In genomic region chr4:143586080-143586479, GRCh38 we compare ENCODE assay signal across 26 cellular contexts.
DNase-seq lines count a peak whose midpoint lies in the region; ATAC-seq and TF ChIP-seq lines count a peak whose summit lies in the region.
"Had no signal": no experiment of that assay in that cellular context is flagged by ENCODE, and none has a peak within 500 bp of the region (broad histone marks: within the 10 kb centered on the region; RNA-seq: fewer than 3 reads in every experiment).

No MANE protein-coding gene starts in this region.

- TF ChIP-seq CTCF in choroid plexus epithelial cell (conservative IDR thresholded peaks at IDR 0.05; ENCODE audit: low read depth, low read length) = no peak
- no peak for TF ChIP-seq CTCF in OCI-LY7 (conservative IDR thresholded peaks at IDR 0.05; ENCODE audit: low read length)

- DNase-seq in AG08396 (ENCODE audit: low spot score) (peak; percentile 23), HS-5 (ENCODE audit: low read depth) (peak; percentile 16), choroid plexus epithelial cell (ENCODE audit: low read depth) (peak; percentile 66), non-pigmented ciliary epithelial cell (ENCODE audit: low read depth) (peak; percentile 26), kidney glomerular epithelial cell (lab: John Stamatoyannopoulos, UW) (no peak), OCI-LY7 (ENCODE audit: low spot score) (no peak)
- no peak for DNase-seq in naive thymus-derived CD4-positive, alpha-beta T cell
- DNase-seq: activated CD4-positive, alpha-beta T cell treated with anti-CD3 and anti-CD28 coated beads, Interleukin-2, amount 50 U/mL, for 48 hours; activated naive CD4-positive, alpha-beta T cell treated with anti-CD3 and anti-CD28 coated beads, Interleukin-2, amount 50 U/mL, for 16 hours; effector CD8-positive, alpha-beta T cell; left cardiac atrium; NCI-H1105 treated with DMSO at 0.1 percent for 48 hours; NCI-H2107; NCI-H526; nephron progenitor cell; retina; SIG-M5; stimulated activated naive CD4-positive, alpha-beta T cell treated with Interleukin-2 at 50 U/mL for 16 hours; T-helper 17 cell; WERI-Rb-1 had no signal

- H3K27ac Mint-ChIP-seq in naive thymus-derived CD4-positive, alpha-beta T cell = no peak overlapping the region
- H3K27ac Mint-ChIP-seq: mesothelial cell of epicardium, nephron progenitor cell, T-helper 17 cell had no signal

- H3K4me3 ChIP-seq in choroid plexus epithelial cell (ENCODE audit: low read depth, low read length) (no peak overlapping the region), OCI-LY7 (ENCODE audit: low read depth, low read length, poor library complexity, severe bottlenecking) (no peak overlapping the region)
- no peak overlapping the region for H3K4me3 ChIP-seq in naive thymus-derived CD4-positive, alpha-beta T cell (ENCODE audit: low read length)
- H3K4me3 ChIP-seq: breast epithelium, GM12878 had no signal

- no peak overlapping the region for H3K4me2 ChIP-seq in OCI-LY7 (ENCODE audit: low read length)
- H3K4me2 ChIP-seq: KMS-11 had no signal

- no peaks in the 10 kb centered on the region for H3K79me2 ChIP-seq in OCI-LY7 (ENCODE audit: insufficient read depth, low read depth, low read length)

- peaks cover 0 to 26% (median 7%) of the 10 kb centered on the region in 5 donors for H3K36me3 Mint-ChIP-seq in naive thymus-derived CD4-positive, alpha-beta T cell

- H3K9me2 ChIP-seq in OCI-LY7 (ENCODE audit: insufficient read depth, low read length) = no peaks in the 10 kb centered on the region

- no peaks in the 10 kb centered on the region for H4K20me1 ChIP-seq in OCI-LY7 (ENCODE audit: insufficient read depth, low read length)

- CTCF ChIA-PET in OCI-LY7 (lab: Charles Lee; ENCODE audit: unreplicated experiment) = no interaction called here
- CTCF ChIA-PET in naive thymus-derived CD4-positive, alpha-beta T cell (lab: Charles Lee) = no interaction called here

- no peak overlapping the region for H2AFZ ChIP-seq in OCI-LY7 (ENCODE audit: low read length)

- H3K27me3 ChIP-seq in naive thymus-derived CD4-positive, alpha-beta T cell (ENCODE audit: control insufficient read depth in 2 of 2, insufficient read depth in 2 of 2, low read length in 2 of 2) = no peaks in the 10 kb centered on the region
- H3K27me3 ChIP-seq: breast epithelium, foreskin keratinocyte had no signal

- no peaks in the 10 kb centered on the region for H3K4me1 ChIP-seq in OCI-LY7 (ENCODE audit: insufficient read depth, low read length, poor library complexity, severe bottlenecking)
- no peaks in the 10 kb centered on the region for H3K4me1 ChIP-seq in naive thymus-derived CD4-positive, alpha-beta T cell (ENCODE audit: control insufficient read depth in 2 of 2, insufficient read depth in 2 of 2, low read length in 2 of 2)
- H3K4me1 ChIP-seq: breast epithelium, foreskin keratinocyte had no signal

- no peaks in the 10 kb centered on the region for H3K4me1 Mint-ChIP-seq in naive thymus-derived CD4-positive, alpha-beta T cell
- H3K4me1 Mint-ChIP-seq: mesothelial cell of epicardium, nephron progenitor cell, T-helper 17 cell had no signal

- BruUV-seq in OCI-LY7 (replicated peaks; lab: Mats Ljungman, UMichigan) = no TSS peak

- H3K27ac ChIP-seq in OCI-LY7 (ENCODE audit: low read depth, low read length, poor library complexity, severe bottlenecking) = no peak overlapping the region
- no peak overlapping the region for H3K27ac ChIP-seq in naive thymus-derived CD4-positive, alpha-beta T cell (ENCODE audit: low read depth, low read length)
- H3K27ac ChIP-seq: breast epithelium, foreskin keratinocyte, KMS-11, WERI-Rb-1 had no signal

- peaks cover 0 to 4% (median 0%) of the 10 kb centered on the region in 5 donors for H3K27me3 Mint-ChIP-seq in naive thymus-derived CD4-positive, alpha-beta T cell
- H3K27me3 Mint-ChIP-seq: T-helper 17 cell had no signal

- no peaks in the 10 kb centered on the region for H3K9me3 ChIP-seq in OCI-LY7 (ENCODE audit: low read length)
- no peaks in the 10 kb centered on the region for H3K9me3 ChIP-seq in naive thymus-derived CD4-positive, alpha-beta T cell (ENCODE audit: control insufficient read depth in 2 of 3, low read length in 3 of 3)

- peaks cover 8 to 53% (median 23%) of the 10 kb centered on the region in 11 donors for H3K9me3 Mint-ChIP-seq in naive thymus-derived CD4-positive, alpha-beta T cell

- intact Hi-C loops in OCI-LY7 (cut with micrococcal nuclease; ENCODE audit: unreplicated experiment) = no loop called here
- intact Hi-C loops in naive thymus-derived CD4-positive, alpha-beta T cell (cut with micrococcal nuclease) = no loop called here

- H3K4me3 Mint-ChIP-seq in naive thymus-derived CD4-positive, alpha-beta T cell = no peak overlapping the region
- H3K4me3 Mint-ChIP-seq: mesothelial cell of epicardium, nephron progenitor cell, T-helper 17 cell had no signal

- no peak for ATAC-seq in GM18867 (IDR thresholded peaks at IDR 0.05; ENCODE audit: unreplicated experiment)
- ATAC-seq in naive thymus-derived CD4-positive, alpha-beta T cell = no peak
- ATAC-seq: foreskin keratinocyte, GM12878, T-helper 17 cell had no signal

- no peaks in the 10 kb centered on the region for H3K36me3 ChIP-seq in OCI-LY7 (ENCODE audit: insufficient read depth, low read length)
- no peaks in the 10 kb centered on the region for H3K36me3 ChIP-seq in naive thymus-derived CD4-positive, alpha-beta T cell (ENCODE audit: control insufficient read depth in 2 of 3, insufficient read depth in 3 of 3, low read length in 3 of 3)
- H3K36me3 ChIP-seq: breast epithelium, WERI-Rb-1 had no signal

- POLR2A ChIA-PET in OCI-LY7 (lab: Charles Lee) = no interaction called here
- POLR2A ChIA-PET in naive thymus-derived CD4-positive, alpha-beta T cell (lab: Charles Lee) = no interaction called here

Comparison
In these comparisons a context has a peak if more than half of its experiments do, and no peak if none do; other contexts are left out.
1. DNase-seq: peak in AG08396 (single experiment), HS-5 (single experiment), choroid plexus epithelial cell (single experiment) and non-pigmented ciliary epithelial cell (single experiment); none in kidney glomerular epithelial cell (single experiment), OCI-LY7 (single experiment) and naive thymus-derived CD4-positive, alpha-beta T cell (0 of 9).